Comparison of ENCODE assay signal across 26 cellular contexts in genomic region chr22:49440931-49441330, GRCh38.
"Had no signal": no experiment of that assay in that cellular context is flagged by ENCODE, and none has a peak within 500 bp of the region (broad histone marks: within the 10 kb centered on the region; RNA-seq: fewer than 3 reads in every experiment).

No MANE protein-coding gene starts in this region.

- H3K36me3 ChIP-seq: neural progenitor cell, pancreas, right lobe of liver, sigmoid colon, stomach, thoracic aorta, thyroid gland, tibial nerve, upper lobe of right lung, uterus had no signal

- DNase-seq: naive thymus-derived CD4-positive, alpha-beta T cell; occipital lobe; pancreas; psoas muscle; right cardiac atrium; sigmoid colon; small intestine; stimulated activated CD4-positive, alpha-beta T cell treated with anti-CD3 and anti-CD28 coated beads, Interleukin-15, amount 100 ng/mL, for 24 hours; stimulated activated CD4-positive, alpha-beta T cell treated with anti-CD3 and anti-CD28 coated beads, Interleukin-2, amount 100 ng/mL, for 24 hours; stimulated activated CD4-positive, alpha-beta T cell treated with anti-CD3 and anti-CD28 coated beads, Interleukin-2, amount 100 ng/mL, for 48 hours; stimulated activated CD4-positive, alpha-beta T cell treated with anti-CD3 and anti-CD28 coated beads, Interleukin-4, amount 100 ng/mL, for 24 hours; stimulated activated naive B cell treated with anti-CD40 and anti-IgM and Interleukin-4, amounts not matched to agents 10 μg/mL and 1 μg/mL and 100 μg/mL, for 72 hours; stimulated activated naive CD4-positive, alpha-beta T cell treated with Interleukin-2 at 50 U/mL for 16 hours; stomach; thyroid gland; trophoblast cell; upper lobe of right lung; uterus had no signal

- H3K9me3 Mint-ChIP-seq: stimulated activated naive B cell treated with anti-CD40 and anti-IgM and Interleukin-4, amounts not matched to agents 10 μg/mL and 1 μg/mL and 100 μg/mL, for 72 hours; stimulated activated naive CD8-positive, alpha-beta T cell treated with anti-CD3 and anti-CD28 coated beads, Interleukin-15, Interleukin-2, amounts not matched to agents 100 ng/mL and 50 ng/mL, for 24 hours had no signal

- H3K4me3 Mint-ChIP-seq: naive thymus-derived CD4-positive, alpha-beta T cell; nephron; neural progenitor cell; stimulated activated effector memory CD8-positive, alpha-beta T cell treated with anti-CD3 and anti-CD28 coated beads, Interleukin-12 subunit alpha, Interleukin-12 subunit beta, amount 100 ng/mL, for 72 hours; stimulated activated naive B cell treated with anti-CD40 and anti-IgM and Interleukin-4, amounts not matched to agents 10 μg/mL and 1 μg/mL and 100 μg/mL, for 72 hours; stimulated activated naive CD8-positive, alpha-beta T cell treated with anti-CD3 and anti-CD28 coated beads, Interleukin-15, Interleukin-2, amounts not matched to agents 100 ng/mL and 50 ng/mL, for 24 hours had no signal

- H3K27ac ChIP-seq: neural progenitor cell, pancreas, psoas muscle, right lobe of liver, sigmoid colon, stomach, thoracic aorta, thyroid gland, tibial nerve, upper lobe of right lung, uterus had no signal

- H3K4me3 ChIP-seq: neural progenitor cell, pancreas, psoas muscle, right lobe of liver, sigmoid colon, stomach, thoracic aorta, thyroid gland, tibial nerve, upper lobe of right lung, uterus had no signal

- H3K9me3 ChIP-seq: pancreas, psoas muscle, right lobe of liver, sigmoid colon, thoracic aorta, thyroid gland, tibial nerve, upper lobe of right lung, uterus had no signal

- H3K4me2 ChIP-seq: neural progenitor cell had no signal

- ATAC-seq: naive thymus-derived CD4-positive, alpha-beta T cell; pancreas; psoas muscle; right cardiac atrium; right lobe of liver; stimulated activated effector memory CD8-positive, alpha-beta T cell treated with anti-CD3 and anti-CD28 coated beads, Interleukin-12 subunit alpha, Interleukin-12 subunit beta, amount 100 ng/mL, for 72 hours; stimulated activated naive B cell treated with anti-CD40 and anti-IgM and Interleukin-4, amounts not matched to agents 10 μg/mL and 1 μg/mL and 100 μg/mL, for 72 hours; upper lobe of right lung had no signal

- H3K4me1 ChIP-seq: neural progenitor cell, pancreas, psoas muscle, right lobe of liver, sigmoid colon, stomach, thyroid gland, tibial nerve, upper lobe of right lung, uterus had no signal

- H3K36me3 Mint-ChIP-seq: neural progenitor cell had no signal

- H3K4me1 Mint-ChIP-seq: nephron; stimulated activated effector memory CD8-positive, alpha-beta T cell treated with anti-CD3 and anti-CD28 coated beads, Interleukin-12 subunit alpha, Interleukin-12 subunit beta, amount 100 ng/mL, for 72 hours had no signal

- H3K27ac Mint-ChIP-seq: naive thymus-derived CD4-positive, alpha-beta T cell; nephron; neural progenitor cell; progenitor cell of endocrine pancreas; stimulated activated effector memory CD8-positive, alpha-beta T cell treated with anti-CD3 and anti-CD28 coated beads, Interleukin-12 subunit alpha, Interleukin-12 subunit beta, amount 100 ng/mL, for 72 hours; stimulated activated naive B cell treated with anti-CD40 and anti-IgM and Interleukin-4, amounts not matched to agents 10 μg/mL and 1 μg/mL and 100 μg/mL, for 72 hours; stimulated activated naive CD8-positive, alpha-beta T cell treated with anti-CD3 and anti-CD28 coated beads, Interleukin-15, Interleukin-2, amounts not matched to agents 100 ng/mL and 50 ng/mL, for 24 hours had no signal

- H3K27me3 ChIP-seq: neural progenitor cell, right lobe of liver, thyroid gland, tibial nerve, uterus had no signal

- H3K9ac ChIP-seq: neural progenitor cell had no signal
